Comparison of ENCODE assay signal across 8 cellular contexts in genomic region chr17:54968259-54968953, GRCh38. TPM values are rescaled to one million over a fixed set of nuclear protein-coding genes. Genes with fewer than 3 reads are reported as not detected.
DNase-seq lines count a peak whose midpoint lies in the region; ATAC-seq and TF ChIP-seq lines count a peak whose summit lies in the region.

Gene COX11, minus strand, starts transcription at chr17:54968654. Its CDS starts 8 bp downstream, at chr17:54968646.
Gene STXBP4, plus strand, starts transcription at chr17:54968765. Its CDS starts 17,455 bp downstream, at chr17:54986220.

- peak; percentile 89 for ATAC-seq in GM19395 (IDR thresholded peaks at IDR 0.05; ENCODE audit: unreplicated experiment)
- peak; percentile 90 for ATAC-seq in HG03521 (IDR thresholded peaks at IDR 0.05; ENCODE audit: unreplicated experiment)
- peak; percentile 96 for ATAC-seq in left lung

- DNase-seq in CD1c-positive myeloid dendritic cell (ENCODE audit: extremely low spot score) (peak; percentile 98), NCI-H526 treated with DMSO at 0.1 percent for 48 hours (lab: John Stamatoyannopoulos, UW) (peak; percentile 91), dermis microvascular lymphatic vessel endothelial cell (ENCODE audit: low read depth in 2 of 2) (peak; percentile 95 to 98), left lung (peak; percentile 95 to 96)
- DNase-seq in activated CD4-positive, alpha-beta T cell treated with anti-CD3 and anti-CD28 coated beads, Interleukin-2, amount 50 U/mL, for 1 hour: peak; percentile 92
- peak; percentile 90 for DNase-seq in stimulated activated CD4-positive, alpha-beta T cell treated with anti-CD3 and anti-CD28 coated beads, Interleukin-2, amount 100 ng/mL, for 4 hours (ENCODE audit: low read depth)

- peaks cover 0 to 14% of the 10 kb centered on the region in 2 donors for H3K36me3 ChIP-seq in left lung

- no peaks in the 10 kb centered on the region for H3K27me3 ChIP-seq in left lung

- H3K4me3 ChIP-seq in left lung: peak within 1 kb of the TSS; percentile 66 to 93

- no peak for TF ChIP-seq CTCF in left lung (IDR thresholded peaks at IDR 0.05)

- peaks cover 12 to 22% of the 10 kb centered on the region in 2 donors for H3K4me1 ChIP-seq in left lung

- intact Hi-C loops in left lung (cut with DNase I): no loop called here

- peak within 1 kb of the TSS; percentile 86 to 90 for H3K27ac ChIP-seq in left lung

- H3K9me3 ChIP-seq in left lung: no peaks in the 10 kb centered on the region

RNA-seq across cellular contexts. Expression of gene COX11, which starts in this region (rescaled TPM):
- total RNA-seq in dermis microvascular lymphatic vessel endothelial cell (71.6 and 108 TPM in 2 replicates), left lung (10 to 100 TPM; 39.0 to 44.3 TPM)

RNA-seq across cellular contexts. Expression of gene STXBP4, which starts in this region (rescaled TPM):
- 3.7 and 3.8 TPM in 2 replicates for total RNA-seq in dermis microvascular lymphatic vessel endothelial cell
- total RNA-seq in left lung: 10 to 100 TPM; 15.7 to 22.0 TPM

Comparison
In these comparisons a context has a peak if more than half of its experiments do, and no peak if none do; other contexts are left out.
1. Peak in every context shown above with its lines: DNase-seq, ATAC-seq, H3K4me3 ChIP-seq and H3K27ac ChIP-seq.